ENCODE assay signal across 8 cellular contexts in genomic region chr4:130563185-130563890, GRCh38.
DNase-seq lines count a peak whose midpoint lies in the region; ATAC-seq lines count a peak whose summit lies in the region.
"Had no signal": no experiment of that assay in that cellular context is flagged by ENCODE, and none has a peak within 500 bp of the region (broad histone marks: within the 10 kb centered on the region; RNA-seq: fewer than 3 reads in every experiment).

No MANE protein-coding gene starts in this region.

- no peaks in the 10 kb centered on the region for H3K27me3 ChIP-seq in SJSA1 (replicated peaks)

- intact Hi-C loops in posterior vena cava (cut with DNase I): no loop called here

- H3K27ac ChIP-seq in SJSA1: no peak overlapping the region

- no peak for ATAC-seq in GM19467 (IDR thresholded peaks at IDR 0.05; ENCODE audit: unreplicated experiment)
- ATAC-seq in HG02970 (IDR thresholded peaks at IDR 0.05; ENCODE audit: low FRiP score, unreplicated experiment): no peak
- no peak for ATAC-seq in GM21515 (IDR thresholded peaks at IDR 0.05; ENCODE audit: unreplicated experiment)

- no peaks in the 10 kb centered on the region for H3K9me3 ChIP-seq in SJSA1 (replicated peaks)

- peak overlapping the region; percentile 17 for H3K4me3 ChIP-seq in SJSA1

- no peaks in the 10 kb centered on the region for H3K36me3 ChIP-seq in SJSA1

- H3K4me1 ChIP-seq in SJSA1 (replicated peaks): no peaks in the 10 kb centered on the region

- DNase-seq in HT1080 (ENCODE audit: low read depth) (peak; percentile 87), SJSA1 (ENCODE audit: low read depth in 1 of 2, low spot score in 2 of 2) (peak in 1 of 2 experiments; percentile 15), glomerular endothelial cell (ENCODE audit: extremely low read depth, low read depth, low spot score) (peak; percentile 67), posterior vena cava (ENCODE audit: low spot score) (peak; percentile 83)
- DNase-seq: activated B cell treated with CpG ODN at 0.5 μM for 24 hours had no signal
